ENCODE assay signal across 17 cellular contexts in genomic region chr10:90805211-90805610, GRCh38. TPM values are rescaled to one million over a fixed set of nuclear protein-coding genes. Genes with fewer than 3 reads are reported as not detected.
A peak's percentile ranks its signal among the peaks of the same experiment; 100 is the strongest.
DNase-seq lines count a peak whose midpoint lies in the region; ATAC-seq, FAIRE-seq and TF ChIP-seq lines count a peak whose summit lies in the region.
"Had no signal": no experiment of that assay in that cellular context is flagged by ENCODE, and none has a peak within 500 bp of the region (broad histone marks: within the 10 kb centered on the region; RNA-seq: fewer than 3 reads in every experiment).

No MANE protein-coding gene starts in this region.

- in situ Hi-C loops in HAP-1 (cut with MboI; ENCODE audit: low sequenced_read_pairs): no loop called here

- peaks cover 17% of the 10 kb centered on the region for H3K4me1 ChIP-seq in HAP-1
- peaks cover 3% of the 10 kb centered on the region; the same call in 1 of the 2 replicates for H3K4me1 ChIP-seq in iPS DF 6.9 (ENCODE audit: control insufficient read depth, insufficient read depth, low read length)

- H3K36me3 Mint-ChIP-seq in WTC11: peaks cover 54% of the 10 kb centered on the region

- peak overlapping the region; percentile 15; the same call in 1 of the 2 replicates for H3K4me3 Mint-ChIP-seq in WTC11
- H3K4me3 Mint-ChIP-seq: B cell; CD4-positive, alpha-beta T cell had no signal

- POLR2A ChIA-PET in WTC11 (lab: Charles Lee): interaction anchor here (1.3 kb wide), 1 partner anchor 9 kb away, joined by 4 read pairs; no protein-coding TSS in a partner anchor

- H3K27ac Mint-ChIP-seq in WTC11: peak overlapping the region; percentile 82
- H3K27ac Mint-ChIP-seq: B cell; CD4-positive, alpha-beta T cell had no signal

- H3K4me3 ChIP-seq in HAP-1 (no peak overlapping the region), iPS DF 6.9 (ENCODE audit: low read length) (no peak overlapping the region)
- H3K4me3 ChIP-seq: GM23248 had no signal

- H3K4me1 Mint-ChIP-seq in WTC11: peaks cover 52% of the 10 kb centered on the region
- H3K4me1 Mint-ChIP-seq: B cell had no signal

- peak overlapping the region; percentile 98 for H3K27ac ChIP-seq in iPS DF 6.9 (ENCODE audit: low read length)
- H3K27ac ChIP-seq: GM23248 had no signal

- no peaks in the 10 kb centered on the region for H3K9me3 ChIP-seq in HAP-1
- H3K9me3 ChIP-seq in iPS DF 6.9 (ENCODE audit: control insufficient read depth, insufficient read depth, low read length): peaks cover 2% of the 10 kb centered on the region; the same call in 1 of the 2 replicates

- ATAC-seq in WTC11: peak; percentile 92
- ATAC-seq: HCT116, HepG2 had no signal

- no peak for TF ChIP-seq CTCF in WTC11 (IDR thresholded peaks at IDR 0.05)

- peaks cover 80% of the 10 kb centered on the region for H3K27me3 Mint-ChIP-seq in WTC11 (ENCODE audit: low read depth)

- CTCF ChIA-PET in WTC11 (lab: Charles Lee): interaction anchor here (3.7 kb wide), 1 partner anchor 17 kb away, joined by 21 read pairs; no protein-coding TSS in a partner anchor

- peaks cover 53% of the 10 kb centered on the region for H3K9me3 Mint-ChIP-seq in WTC11
- H3K9me3 Mint-ChIP-seq: CD4-positive, alpha-beta T cell had no signal

- no peak for FAIRE-seq in RCC 7860 (lab: Jason Lieb, UNC)
- FAIRE-seq: A204.1, GM18507, HepG2 had no signal

- WGBS in iPS DF 6.9 (ENCODE audit: insufficient coverage, insufficient read length): no CpG with 5 or more reads among the region's 1 CpG

- DNase-seq in HAP-1 (ENCODE audit: low spot score in 2 of 2) (peak; percentile 20 to 95), WTC11 (ENCODE audit: low spot score) (no peak), iPS DF 6.9 (ENCODE audit: low read depth, low spot score) (no peak), NCI-H526 treated with DMSO at 0.1 percent for 48 hours (lab: John Stamatoyannopoulos, UW) (no peak), SKM-1 (lab: John Stamatoyannopoulos, UW; ENCODE audit: unreplicated experiment) (no peak), RCC 7860 (ENCODE audit: low spot score) (no peak), HuH-7.5 (ENCODE audit: low spot score) (no peak)
- DNase-seq: C1 segment of cervical spinal cord; Calu3; CD4-positive, alpha-beta T cell; DMS 273 treated with DMSO at 0.1 percent for 48 hours; GM23248 had no signal

- H3K27me3 ChIP-seq in HAP-1 (ENCODE audit: low read depth) (no peaks in the 10 kb centered on the region), iPS DF 6.9 (ENCODE audit: control insufficient read depth, insufficient read depth, low read length) (no peaks in the 10 kb centered on the region)

- no peaks in the 10 kb centered on the region for H3K36me3 ChIP-seq in HAP-1 (replicated peaks)
- no peaks in the 10 kb centered on the region for H3K36me3 ChIP-seq in iPS DF 6.9 (ENCODE audit: control insufficient read depth, insufficient read depth, low read length)

TF ChIP-seq in WTC11, 78 proteins besides CTCF, POLR2A, EP300 and RAD21:
- TF ChIP-seq, protein P1, sequence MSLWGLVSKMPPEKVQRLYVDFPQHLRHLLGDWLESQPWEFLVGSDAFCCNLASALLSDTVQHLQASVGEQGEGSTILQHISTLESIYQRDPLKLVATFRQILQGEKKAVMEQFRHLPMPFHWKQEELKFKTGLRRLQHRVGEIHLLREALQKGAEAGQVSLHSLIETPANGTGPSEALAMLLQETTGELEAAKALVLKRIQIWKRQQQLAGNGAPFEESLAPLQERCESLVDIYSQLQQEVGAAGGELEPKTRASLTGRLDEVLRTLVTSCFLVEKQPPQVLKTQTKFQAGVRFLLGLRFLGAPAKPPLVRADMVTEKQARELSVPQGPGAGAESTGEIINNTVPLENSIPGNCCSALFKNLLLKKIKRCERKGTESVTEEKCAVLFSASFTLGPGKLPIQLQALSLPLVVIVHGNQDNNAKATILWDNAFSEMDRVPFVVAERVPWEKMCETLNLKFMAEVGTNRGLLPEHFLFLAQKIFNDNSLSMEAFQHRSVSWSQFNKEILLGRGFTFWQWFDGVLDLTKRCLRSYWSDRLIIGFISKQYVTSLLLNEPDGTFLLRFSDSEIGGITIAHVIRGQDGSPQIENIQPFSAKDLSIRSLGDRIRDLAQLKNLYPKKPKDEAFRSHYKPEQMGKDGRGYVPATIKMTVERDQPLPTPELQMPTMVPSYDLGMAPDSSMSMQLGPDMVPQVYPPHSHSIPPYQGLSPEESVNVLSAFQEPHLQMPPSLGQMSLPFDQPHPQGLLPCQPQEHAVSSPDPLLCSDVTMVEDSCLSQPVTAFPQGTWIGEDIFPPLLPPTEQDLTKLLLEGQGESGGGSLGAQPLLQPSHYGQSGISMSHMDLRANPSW (CRISPR knock-in tag; conservative IDR thresholded peaks at IDR 0.05; ENCODE audit: low read depth): no peak
- 0 out of 2 replicates have a peak, but pooled peaks have one; percentile 20 for TF ChIP-seq SP1 (CRISPR knock-in tag; conservative IDR thresholded peaks at IDR 0.05)
TF ChIP-seq in WTC11: peak in this region for 1.

RNA-seq across cellular contexts. Expression of gene HTR7, which starts 52.6 kb away (rescaled TPM):
- 8.9 to 11.2 TPM (median 9.3 TPM) in 3 replicates for total RNA-seq in WTC11 (2021)
- total RNA-seq: B cell had no signal

Comparison
In these comparisons a context has a peak if more than half of its experiments do, and no peak if none do; other contexts are left out.
1. DNase-seq: peak in HAP-1 (2 of 2); none in WTC11 (single experiment), iPS DF 6.9 (single experiment), NCI-H526 treated with DMSO at 0.1 percent for 48 hours (single experiment), SKM-1 (single experiment), RCC 7860 (single experiment) and HuH-7.5 (single experiment).